Comparison of ENCODE assay signal across 7 cellular contexts in genomic region chr6:150685860-150686259, GRCh38.
DNase-seq lines count a peak whose midpoint lies in the region; ATAC-seq and TF ChIP-seq lines count a peak whose summit lies in the region.

No MANE protein-coding gene starts in this region.

- peak; percentile 61 for ATAC-seq in GM21360 (IDR thresholded peaks at IDR 0.05; ENCODE audit: unreplicated experiment)
- ATAC-seq in esophagus mucosa: peak; percentile 91

- TF ChIP-seq EP300 in Ishikawa (IDR thresholded peaks at IDR 0.05; ENCODE audit: borderline replicate concordance): no peak

- TF ChIP-seq RAD21 in Ishikawa (IDR thresholded peaks at IDR 0.05; ENCODE audit: low read depth): peak; percentile 93

- DNase-seq in ELF-1 (ENCODE audit: low read depth, low spot score): peak; percentile 73
- peak; percentile 70 for DNase-seq in activated CD4-positive, CD25-positive, alpha-beta regulatory T cell treated with anti-CD3 and anti-CD28 coated beads, Interleukin-2, amount 50 U/mL, for 72 hours
- DNase-seq in stimulated activated CD4-positive, alpha-beta T cell treated with anti-CD3 and anti-CD28 coated beads, Interleukin-15, amount 100 ng/mL, for 48 hours (ENCODE audit: low read depth in 2 of 2): peak; percentile 24 to 58
- no peak for DNase-seq in DMS79 (lab: John Stamatoyannopoulos, UW)

TF ChIP-seq in Ishikawa, 13 proteins besides CTCF, POLR2A, EP300 and RAD21:
- TF ChIP-seq TEAD4 (IDR thresholded peaks at IDR 0.05): no peak
- TF ChIP-seq, protein P1, sequence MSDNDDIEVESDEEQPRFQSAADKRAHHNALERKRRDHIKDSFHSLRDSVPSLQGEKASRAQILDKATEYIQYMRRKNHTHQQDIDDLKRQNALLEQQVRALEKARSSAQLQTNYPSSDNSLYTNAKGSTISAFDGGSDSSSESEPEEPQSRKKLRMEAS (IDR thresholded peaks at IDR 0.05): peak; percentile 50; the same call in 1 of the 2 replicates
- no peak for TF ChIP-seq YY1 (IDR thresholded peaks at IDR 0.05; ENCODE audit: low read depth)
- no peak for TF ChIP-seq EGR1 (IDR thresholded peaks at IDR 0.05)
- TF ChIP-seq ZBTB7A (IDR thresholded peaks at IDR 0.05; ENCODE audit: low read depth): no peak
- TF ChIP-seq, protein P2, sequence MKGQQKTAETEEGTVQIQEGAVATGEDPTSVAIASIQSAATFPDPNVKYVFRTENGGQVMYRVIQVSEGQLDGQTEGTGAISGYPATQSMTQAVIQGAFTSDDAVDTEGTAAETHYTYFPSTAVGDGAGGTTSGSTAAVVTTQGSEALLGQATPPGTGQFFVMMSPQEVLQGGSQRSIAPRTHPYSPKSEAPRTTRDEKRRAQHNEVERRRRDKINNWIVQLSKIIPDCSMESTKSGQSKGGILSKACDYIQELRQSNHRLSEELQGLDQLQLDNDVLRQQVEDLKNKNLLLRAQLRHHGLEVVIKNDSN (IDR thresholded peaks at IDR 0.05): peak; percentile 45
- no peak for TF ChIP-seq REST (IDR thresholded peaks at IDR 0.05; ENCODE audit: low read depth)
- TF ChIP-seq TAF1 (IDR thresholded peaks at IDR 0.05; ENCODE audit: low read depth): no peak
- TF ChIP-seq TCF12 (IDR thresholded peaks at IDR 0.05; ENCODE audit: low read depth): no peak; the same call in 1 of the 2 replicates
- 0 out of 2 replicates have a peak, but pooled peaks have one; percentile 38 for TF ChIP-seq NFIC (IDR thresholded peaks at IDR 0.05)
- no peak for TF ChIP-seq FOXM1 (IDR thresholded peaks at IDR 0.05; ENCODE audit: borderline replicate concordance, low read depth)
- no peak for TF ChIP-seq CREB1 (IDR thresholded peaks at IDR 0.05; ENCODE audit: low read depth)
- no peak for TF ChIP-seq CEBPB (IDR thresholded peaks at IDR 0.05)
